ENCODE assay signal across 29 cellular contexts in genomic region chr9:93591301-93591700, GRCh38. TPM values are rescaled to one million over a fixed set of nuclear protein-coding genes. Genes with fewer than 3 reads are reported as not detected.
DNase-seq lines count a peak whose midpoint lies in the region; ATAC-seq and TF ChIP-seq lines count a peak whose summit lies in the region.
"Had no signal": no experiment of that assay in that cellular context is flagged by ENCODE, and none has a peak within 500 bp of the region (broad histone marks: within the 10 kb centered on the region; RNA-seq: fewer than 3 reads in every experiment).

No MANE protein-coding gene starts in this region.

- ATAC-seq in activated T-helper 17 cell treated with anti-CD3 and anti-CD28 coated beads, Interleukin-2, amount 50 U/mL, for 72 hours (replicated peaks): no peak
- ATAC-seq: left cardiac atrium, Panc1, right cardiac atrium had no signal

- H3K4me1 Mint-ChIP-seq in activated T-helper 17 cell treated with anti-CD3 and anti-CD28 coated beads, Interleukin-2, amount 50 U/mL, for 72 hours: peaks cover 30% of the 10 kb centered on the region
- H3K4me1 Mint-ChIP-seq in nephron: peaks cover 27% of the 10 kb centered on the region
- H3K4me1 Mint-ChIP-seq in activated CD4-positive, alpha-beta memory T cell treated with anti-CD3 and anti-CD28 coated beads for 36 hours (ENCODE audit: low read depth): peaks cover 36% of the 10 kb centered on the region

- DNase-seq in left ventricle myocardium inferior (no peak), right atrium auricular region (ENCODE audit: low spot score) (no peak), NCI-H2196 (lab: John Stamatoyannopoulos, UW; ENCODE audit: unreplicated experiment) (no peak), islet precursor cell (no peak)
- DNase-seq in activated CD4-positive, alpha-beta memory T cell treated with anti-CD3 and anti-CD28 coated beads for 36 hours: no peak
- DNase-seq: ACHN; activated CD4-positive, alpha-beta T cell treated with anti-CD3 and anti-CD28 coated beads for 48 hours; activated naive CD4-positive, alpha-beta T cell treated with Interleukin-2 at 50 U/mL for 16 hours; amniotic stem cell; C1 segment of cervical spinal cord; Caco-2; DMS79; hippocampal formation; left cardiac atrium; mammary epithelial cell; MV-4-11; NCI-H1436 treated with DMSO at 0.1 percent for 48 hours; NCI-H2081 treated with DMSO at 0.1 percent for 48 hours; right cardiac atrium; SHP77 treated with DMSO at 0.1 percent for 48 hours had no signal

- H3K4me3 Mint-ChIP-seq in activated T-helper 17 cell treated with anti-CD3 and anti-CD28 coated beads, Interleukin-2, amount 50 U/mL, for 72 hours: no peak overlapping the region
- no peak overlapping the region for H3K4me3 Mint-ChIP-seq in nephron
- H3K4me3 Mint-ChIP-seq in activated CD4-positive, alpha-beta memory T cell treated with anti-CD3 and anti-CD28 coated beads for 36 hours: no peak overlapping the region
- H3K4me3 Mint-ChIP-seq: neural progenitor cell had no signal

- intact Hi-C loops in left ventricle myocardium inferior (cut with micrococcal nuclease): no loop called here
- intact Hi-C loops in activated CD4-positive, alpha-beta memory T cell treated with anti-CD3 and anti-CD28 coated beads for 36 hours (cut with micrococcal nuclease): no loop called here

- POLR2A ChIA-PET in activated CD4-positive, alpha-beta memory T cell treated with anti-CD3 and anti-CD28 coated beads for 36 hours (lab: Charles Lee): interaction anchor here (0.8 kb wide), 1 partner anchor 13 kb away, joined by 3 read pairs; no protein-coding TSS in a partner anchor

- H3K9me3 Mint-ChIP-seq in activated T-helper 17 cell treated with anti-CD3 and anti-CD28 coated beads, Interleukin-2, amount 50 U/mL, for 72 hours: no peaks in the 10 kb centered on the region
- H3K9me3 Mint-ChIP-seq in nephron: no peaks in the 10 kb centered on the region
- H3K9me3 Mint-ChIP-seq in activated CD4-positive, alpha-beta memory T cell treated with anti-CD3 and anti-CD28 coated beads for 36 hours: no peaks in the 10 kb centered on the region
- H3K9me3 Mint-ChIP-seq: neural progenitor cell had no signal

- TF ChIP-seq CTCF in left ventricle myocardium inferior (IDR thresholded peaks at IDR 0.05; ENCODE audit: borderline replicate concordance) (no peak), right atrium auricular region (IDR thresholded peaks at IDR 0.05) (no peak), nephron (IDR thresholded peaks at IDR 0.05; ENCODE audit: unreplicated experiment in 3 of 3) (no peak)

- H3K27ac ChIP-seq in left ventricle myocardium inferior (replicated peaks): peak overlapping the region; percentile 40
- H3K27ac ChIP-seq in right atrium auricular region: no peak overlapping the region
- H3K27ac ChIP-seq: KMS-11, neural progenitor cell, parathyroid adenoma, tibial artery, VCaP had no signal

- no peaks in the 10 kb centered on the region for H3K9me3 ChIP-seq in left ventricle myocardium inferior (replicated peaks)
- H3K9me3 ChIP-seq in right atrium auricular region: no peaks in the 10 kb centered on the region
- H3K9me3 ChIP-seq: Caco-2, HAP-1, tibial artery had no signal

- no peaks in the 10 kb centered on the region for H3K27me3 Mint-ChIP-seq in activated T-helper 17 cell treated with anti-CD3 and anti-CD28 coated beads, Interleukin-2, amount 50 U/mL, for 72 hours
- H3K27me3 Mint-ChIP-seq in nephron (ENCODE audit: low read depth): no peaks in the 10 kb centered on the region
- no peaks in the 10 kb centered on the region for H3K27me3 Mint-ChIP-seq in activated CD4-positive, alpha-beta memory T cell treated with anti-CD3 and anti-CD28 coated beads for 36 hours

- H3K4me3 ChIP-seq in left ventricle myocardium inferior (no peak overlapping the region), right atrium auricular region (no peak overlapping the region)
- H3K4me3 ChIP-seq: HAP-1, neural progenitor cell, tibial artery had no signal

- H3K4me1 ChIP-seq in left ventricle myocardium inferior (peaks cover 99% of the 10 kb centered on the region), right atrium auricular region (peaks cover 0 to 81% of the 10 kb centered on the region in 2 donors)

- no peaks in the 10 kb centered on the region for H3K36me3 Mint-ChIP-seq in activated T-helper 17 cell treated with anti-CD3 and anti-CD28 coated beads, Interleukin-2, amount 50 U/mL, for 72 hours (ENCODE audit: low read depth)
- no peaks in the 10 kb centered on the region for H3K36me3 Mint-ChIP-seq in nephron (ENCODE audit: low read depth)
- H3K36me3 Mint-ChIP-seq in activated CD4-positive, alpha-beta memory T cell treated with anti-CD3 and anti-CD28 coated beads for 36 hours: no peaks in the 10 kb centered on the region
- H3K36me3 Mint-ChIP-seq: neural progenitor cell had no signal

- peak overlapping the region; percentile 61 for H3K27ac Mint-ChIP-seq in activated T-helper 17 cell treated with anti-CD3 and anti-CD28 coated beads, Interleukin-2, amount 50 U/mL, for 72 hours
- peak overlapping the region in 2 of 3 experiments; percentile 33 to 39 for H3K27ac Mint-ChIP-seq in nephron
- H3K27ac Mint-ChIP-seq in activated CD4-positive, alpha-beta memory T cell treated with anti-CD3 and anti-CD28 coated beads for 36 hours: no peak overlapping the region

- CTCF ChIA-PET in activated CD4-positive, alpha-beta memory T cell treated with anti-CD3 and anti-CD28 coated beads for 36 hours (lab: Charles Lee): no interaction called here

- H3K27me3 ChIP-seq in left ventricle myocardium inferior (ENCODE audit: low read depth) (no peaks in the 10 kb centered on the region), right atrium auricular region (no peaks in the 10 kb centered on the region)
- H3K27me3 ChIP-seq: neural progenitor cell, tibial artery had no signal

- H3K36me3 ChIP-seq in left ventricle myocardium inferior: no peaks in the 10 kb centered on the region
- H3K36me3 ChIP-seq in right atrium auricular region: no peaks in the 10 kb centered on the region
- H3K36me3 ChIP-seq: HAP-1, neural progenitor cell, tibial artery had no signal

RNA-seq across cellular contexts. Expression of gene PHF2, which starts 14.9 kb away (rescaled TPM):
- total RNA-seq in left ventricle myocardium inferior (27.4 TPM), right atrium auricular region (10 to 100 TPM; 24.7 to 29.3 TPM)
- 10 to 100 TPM; 11.9 to 15.1 TPM for total RNA-seq in activated T-helper 17 cell treated with anti-CD3 and anti-CD28 coated beads, Interleukin-2, amount 50 U/mL, for 72 hours
- total RNA-seq in activated CD4-positive, alpha-beta memory T cell treated with anti-CD3 and anti-CD28 coated beads for 36 hours: 10 to 100 TPM; 16.0 to 16.2 TPM
